In the genomic region with DNA sequence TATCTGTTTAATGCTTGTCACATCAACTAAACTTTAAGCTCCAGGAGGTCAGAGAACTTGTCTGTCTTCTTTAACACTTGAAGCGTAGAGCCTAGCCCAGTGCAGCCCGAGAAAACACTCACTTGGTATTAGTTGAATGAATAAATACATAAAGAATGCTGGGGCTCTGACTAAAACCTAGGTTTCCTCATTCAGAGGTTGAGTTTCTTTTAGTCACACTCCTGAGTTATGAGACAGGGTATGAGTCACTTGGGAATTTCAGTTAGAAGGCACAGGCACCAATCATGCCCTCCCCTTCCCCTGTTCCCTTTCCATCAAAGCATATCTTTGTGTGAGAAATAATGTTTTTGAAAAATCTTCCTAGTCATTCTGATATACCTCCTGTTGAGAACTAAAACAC, we compare ENCODE assay signal across 9 cellular contexts.
DNase-seq lines count a peak whose midpoint lies in the region; ATAC-seq and TF ChIP-seq lines count a peak whose summit lies in the region.
"Had no signal": no experiment of that assay in that cellular context is flagged by ENCODE, and none has a peak within 500 bp of the region (broad histone marks: within the 10 kb centered on the region; RNA-seq: fewer than 3 reads in every experiment).

No MANE protein-coding gene starts in this region.

- no peak overlapping the region for H2AFZ ChIP-seq in hepatocyte

- H3K27ac ChIP-seq in hepatocyte (no peak overlapping the region), Peyer's patch (no peak overlapping the region)

- no peak for TF ChIP-seq CTCF in AG04449 (IDR thresholded peaks at IDR 0.05; ENCODE audit: insufficient read depth, low read length, missing control alignments)
- TF ChIP-seq CTCF in hepatocyte (IDR thresholded peaks at IDR 0.05; ENCODE audit: poor library complexity): no peak
- TF ChIP-seq CTCF in Peyer's patch (IDR thresholded peaks at IDR 0.05): no peak

- no peaks in the 10 kb centered on the region for H3K79me2 ChIP-seq in hepatocyte

- no peaks in the 10 kb centered on the region for H4K20me1 ChIP-seq in hepatocyte (ENCODE audit: insufficient read depth, poor library complexity, severe bottlenecking)

- CTCF ChIA-PET in AG04449 (lab: Yijun Ruan, JAX): no interaction called here

- H3K4me1 ChIP-seq in hepatocyte (ENCODE audit: insufficient read depth): no peaks in the 10 kb centered on the region
- H3K4me1 ChIP-seq in Peyer's patch: no peaks in the 10 kb centered on the region

- POLR2A ChIA-PET in AG04449 (lab: Yijun Ruan, JAX): no interaction called here

- H3K36me3 ChIP-seq in hepatocyte (replicated peaks; ENCODE audit: insufficient read depth, low read depth) (no peaks in the 10 kb centered on the region), Peyer's patch (no peaks in the 10 kb centered on the region)

- H3K9me2 ChIP-seq in hepatocyte (replicated peaks; ENCODE audit: insufficient read depth): no peaks in the 10 kb centered on the region

- H3K4me2 ChIP-seq in hepatocyte: no peak overlapping the region

- H3K9me3 ChIP-seq in hepatocyte (ENCODE audit: low read depth) (no peaks in the 10 kb centered on the region), Peyer's patch (no peaks in the 10 kb centered on the region)

- 59% methylated on average over 2 of the region's 2 CpGs for WGBS in hepatocyte (ENCODE audit: low lambda C conversion rate, missing lambda C conversion rate)

- no peak overlapping the region for H3K4me3 ChIP-seq in AG04449 (ENCODE audit: low read depth, low read length)
- no peak overlapping the region for H3K4me3 ChIP-seq in hepatocyte
- no peak overlapping the region for H3K4me3 ChIP-seq in Peyer's patch

- TF ChIP-seq POLR2A in Peyer's patch (IDR thresholded peaks at IDR 0.05): no peak

- ATAC-seq in GM21786 (IDR thresholded peaks at IDR 0.05; ENCODE audit: unreplicated experiment) (peak; percentile 44), SK-N-SH treated with all-trans-retinoic acid at 6 μM for 48 hours (peak; percentile 96), GM21723 (IDR thresholded peaks at IDR 0.05; ENCODE audit: unreplicated experiment) (no peak), GM18858 (IDR thresholded peaks at IDR 0.05; ENCODE audit: unreplicated experiment) (no peak)

- H3K27me3 ChIP-seq in hepatocyte (no peaks in the 10 kb centered on the region), Peyer's patch (no peaks in the 10 kb centered on the region)

- DNase-seq in AG04449 (ENCODE audit: low read depth, low spot score) (peak; percentile 83), hepatocyte (ENCODE audit: low spot score) (peak; percentile 50), cerebellar cortex (ENCODE audit: low spot score) (no peak), Peyer's patch (no peak)
- DNase-seq: NCI-H2029 had no signal

TF ChIP-seq in SK-N-SH treated with all-trans-retinoic acid at 6 μM for 48 hours, 23 proteins besides CTCF, POLR2A, EP300 and RAD21:
- no peak for TF ChIP-seq GLIS3 (CRISPR knock-in tag; IDR thresholded peaks at IDR 0.05)
- no peak for TF ChIP-seq CSDC2 (CRISPR knock-in tag; IDR thresholded peaks at IDR 0.05)
- no peak for TF ChIP-seq ZNF565 (CRISPR knock-in tag; conservative IDR thresholded peaks at IDR 0.05; ENCODE audit: low read depth)
- TF ChIP-seq, protein P1, sequence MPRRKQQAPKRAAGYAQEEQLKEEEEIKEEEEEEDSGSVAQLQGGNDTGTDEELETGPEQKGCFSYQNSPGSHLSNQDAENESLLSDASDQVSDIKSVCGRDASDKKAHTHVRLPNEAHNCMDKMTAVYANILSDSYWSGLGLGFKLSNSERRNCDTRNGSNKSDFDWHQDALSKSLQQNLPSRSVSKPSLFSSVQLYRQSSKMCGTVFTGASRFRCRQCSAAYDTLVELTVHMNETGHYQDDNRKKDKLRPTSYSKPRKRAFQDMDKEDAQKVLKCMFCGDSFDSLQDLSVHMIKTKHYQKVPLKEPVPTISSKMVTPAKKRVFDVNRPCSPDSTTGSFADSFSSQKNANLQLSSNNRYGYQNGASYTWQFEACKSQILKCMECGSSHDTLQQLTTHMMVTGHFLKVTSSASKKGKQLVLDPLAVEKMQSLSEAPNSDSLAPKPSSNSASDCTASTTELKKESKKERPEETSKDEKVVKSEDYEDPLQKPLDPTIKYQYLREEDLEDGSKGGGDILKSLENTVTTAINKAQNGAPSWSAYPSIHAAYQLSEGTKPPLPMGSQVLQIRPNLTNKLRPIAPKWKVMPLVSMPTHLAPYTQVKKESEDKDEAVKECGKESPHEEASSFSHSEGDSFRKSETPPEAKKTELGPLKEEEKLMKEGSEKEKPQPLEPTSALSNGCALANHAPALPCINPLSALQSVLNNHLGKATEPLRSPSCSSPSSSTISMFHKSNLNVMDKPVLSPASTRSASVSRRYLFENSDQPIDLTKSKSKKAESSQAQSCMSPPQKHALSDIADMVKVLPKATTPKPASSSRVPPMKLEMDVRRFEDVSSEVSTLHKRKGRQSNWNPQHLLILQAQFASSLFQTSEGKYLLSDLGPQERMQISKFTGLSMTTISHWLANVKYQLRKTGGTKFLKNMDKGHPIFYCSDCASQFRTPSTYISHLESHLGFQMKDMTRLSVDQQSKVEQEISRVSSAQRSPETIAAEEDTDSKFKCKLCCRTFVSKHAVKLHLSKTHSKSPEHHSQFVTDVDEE (CRISPR knock-in tag; IDR thresholded peaks at IDR 0.05): no peak
- TF ChIP-seq ZNF8 (CRISPR knock-in tag; IDR thresholded peaks at IDR 0.05): no peak
- TF ChIP-seq, protein P2, sequence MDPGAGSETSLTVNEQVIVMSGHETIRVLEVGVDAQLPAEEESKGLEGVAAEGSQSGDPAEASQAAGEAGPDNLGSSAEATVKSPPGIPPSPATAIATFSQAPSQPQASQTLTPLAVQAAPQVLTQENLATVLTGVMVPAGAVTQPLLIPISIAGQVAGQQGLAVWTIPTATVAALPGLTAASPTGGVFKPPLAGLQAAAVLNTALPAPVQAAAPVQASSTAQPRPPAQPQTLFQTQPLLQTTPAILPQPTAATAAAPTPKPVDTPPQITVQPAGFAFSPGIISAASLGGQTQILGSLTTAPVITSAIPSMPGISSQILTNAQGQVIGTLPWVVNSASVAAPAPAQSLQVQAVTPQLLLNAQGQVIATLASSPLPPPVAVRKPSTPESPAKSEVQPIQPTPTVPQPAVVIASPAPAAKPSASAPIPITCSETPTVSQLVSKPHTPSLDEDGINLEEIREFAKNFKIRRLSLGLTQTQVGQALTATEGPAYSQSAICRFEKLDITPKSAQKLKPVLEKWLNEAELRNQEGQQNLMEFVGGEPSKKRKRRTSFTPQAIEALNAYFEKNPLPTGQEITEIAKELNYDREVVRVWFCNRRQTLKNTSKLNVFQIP (CRISPR knock-in tag; IDR thresholded peaks at IDR 0.05; ENCODE audit: borderline replicate concordance, low read depth): no peak
- TF ChIP-seq CREB5 (CRISPR knock-in tag; IDR thresholded peaks at IDR 0.05; ENCODE audit: low read depth): no peak
- no peak for TF ChIP-seq TCF4 (CRISPR knock-in tag; IDR thresholded peaks at IDR 0.05; ENCODE audit: borderline replicate concordance)
- TF ChIP-seq PPARA (CRISPR knock-in tag; IDR thresholded peaks at IDR 0.05; ENCODE audit: borderline replicate concordance): no peak
- no peak for TF ChIP-seq BACH2 (CRISPR knock-in tag; IDR thresholded peaks at IDR 0.05; ENCODE audit: borderline replicate concordance)
- no peak for TF ChIP-seq ZC3H10 (CRISPR knock-in tag; IDR thresholded peaks at IDR 0.05)
- TF ChIP-seq, protein P3, sequence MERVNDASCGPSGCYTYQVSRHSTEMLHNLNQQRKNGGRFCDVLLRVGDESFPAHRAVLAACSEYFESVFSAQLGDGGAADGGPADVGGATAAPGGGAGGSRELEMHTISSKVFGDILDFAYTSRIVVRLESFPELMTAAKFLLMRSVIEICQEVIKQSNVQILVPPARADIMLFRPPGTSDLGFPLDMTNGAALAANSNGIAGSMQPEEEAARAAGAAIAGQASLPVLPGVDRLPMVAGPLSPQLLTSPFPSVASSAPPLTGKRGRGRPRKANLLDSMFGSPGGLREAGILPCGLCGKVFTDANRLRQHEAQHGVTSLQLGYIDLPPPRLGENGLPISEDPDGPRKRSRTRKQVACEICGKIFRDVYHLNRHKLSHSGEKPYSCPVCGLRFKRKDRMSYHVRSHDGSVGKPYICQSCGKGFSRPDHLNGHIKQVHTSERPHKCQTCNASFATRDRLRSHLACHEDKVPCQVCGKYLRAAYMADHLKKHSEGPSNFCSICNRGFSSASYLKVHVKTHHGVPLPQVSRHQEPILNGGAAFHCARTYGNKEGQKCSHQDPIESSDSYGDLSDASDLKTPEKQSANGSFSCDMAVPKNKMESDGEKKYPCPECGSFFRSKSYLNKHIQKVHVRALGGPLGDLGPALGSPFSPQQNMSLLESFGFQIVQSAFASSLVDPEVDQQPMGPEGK (CRISPR knock-in tag; IDR thresholded peaks at IDR 0.05; ENCODE audit: borderline replicate concordance): no peak
- no peak for TF ChIP-seq ZFP30 (CRISPR knock-in tag; IDR thresholded peaks at IDR 0.05)
- no peak for TF ChIP-seq SNAI2 (CRISPR knock-in tag; IDR thresholded peaks at IDR 0.05)
- TF ChIP-seq OSR1 (CRISPR knock-in tag; IDR thresholded peaks at IDR 0.05): no peak
- TF ChIP-seq ARNTL (CRISPR knock-in tag; IDR thresholded peaks at IDR 0.05; ENCODE audit: borderline replicate concordance, low read depth): no peak
- no peak for TF ChIP-seq ZFP3 (CRISPR knock-in tag; IDR thresholded peaks at IDR 0.05)
- no peak for TF ChIP-seq TOX (CRISPR knock-in tag; IDR thresholded peaks at IDR 0.05; ENCODE audit: borderline replicate concordance)
TF ChIP-seq in SK-N-SH treated with all-trans-retinoic acid at 6 μM for 48 hours: peak in this region for 0.

Comparison
In these comparisons a context has a peak if more than half of its experiments do, and no peak if none do; other contexts are left out.
1. DNase-seq: peak in AG04449 (single experiment) and hepatocyte (single experiment); none in cerebellar cortex (single experiment) and Peyer's patch (0 of 3).
2. ATAC-seq: peak in GM21786 (single experiment) and SK-N-SH treated with all-trans-retinoic acid at 6 μM for 48 hours (single experiment); none in GM21723 (single experiment) and GM18858 (single experiment).